In the genomic region with DNA sequence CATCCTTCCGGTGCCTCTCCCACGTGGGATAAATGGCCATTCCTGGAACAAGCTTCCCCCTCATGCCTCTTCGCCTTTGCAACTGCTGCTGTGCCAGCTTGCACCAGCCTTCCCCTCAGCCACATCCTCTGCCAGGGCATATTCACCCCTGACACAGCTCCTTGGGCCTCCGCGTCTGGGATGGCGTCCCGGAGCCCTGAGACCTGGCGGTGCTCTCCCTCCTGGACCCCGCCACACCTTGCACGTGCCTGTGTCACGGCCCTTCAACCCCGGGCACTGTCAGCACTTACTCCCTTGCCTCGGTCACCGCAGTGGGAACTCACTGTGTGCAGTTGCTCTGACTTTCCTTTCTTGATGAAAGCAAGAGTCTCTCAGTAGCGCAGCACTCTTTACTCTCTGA, we compare ENCODE assay signal across 2 cellular contexts.
TF ChIP-seq lines count a peak whose summit lies in the region.

No MANE protein-coding gene starts in this region.

TF ChIP-seq in K562, 482 proteins besides CTCF, POLR2A, EP300 and RAD21:
- TF ChIP-seq GATAD2A (IDR thresholded peaks at IDR 0.05) = no peak
- TF ChIP-seq, protein P1, sequence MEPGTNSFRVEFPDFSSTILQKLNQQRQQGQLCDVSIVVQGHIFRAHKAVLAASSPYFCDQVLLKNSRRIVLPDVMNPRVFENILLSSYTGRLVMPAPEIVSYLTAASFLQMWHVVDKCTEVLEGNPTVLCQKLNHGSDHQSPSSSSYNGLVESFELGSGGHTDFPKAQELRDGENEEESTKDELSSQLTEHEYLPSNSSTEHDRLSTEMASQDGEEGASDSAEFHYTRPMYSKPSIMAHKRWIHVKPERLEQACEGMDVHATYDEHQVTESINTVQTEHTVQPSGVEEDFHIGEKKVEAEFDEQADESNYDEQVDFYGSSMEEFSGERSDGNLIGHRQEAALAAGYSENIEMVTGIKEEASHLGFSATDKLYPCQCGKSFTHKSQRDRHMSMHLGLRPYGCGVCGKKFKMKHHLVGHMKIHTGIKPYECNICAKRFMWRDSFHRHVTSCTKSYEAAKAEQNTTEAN (CRISPR knock-in tag; IDR thresholded peaks at IDR 0.05) = no peak
- TF ChIP-seq, protein P2, sequence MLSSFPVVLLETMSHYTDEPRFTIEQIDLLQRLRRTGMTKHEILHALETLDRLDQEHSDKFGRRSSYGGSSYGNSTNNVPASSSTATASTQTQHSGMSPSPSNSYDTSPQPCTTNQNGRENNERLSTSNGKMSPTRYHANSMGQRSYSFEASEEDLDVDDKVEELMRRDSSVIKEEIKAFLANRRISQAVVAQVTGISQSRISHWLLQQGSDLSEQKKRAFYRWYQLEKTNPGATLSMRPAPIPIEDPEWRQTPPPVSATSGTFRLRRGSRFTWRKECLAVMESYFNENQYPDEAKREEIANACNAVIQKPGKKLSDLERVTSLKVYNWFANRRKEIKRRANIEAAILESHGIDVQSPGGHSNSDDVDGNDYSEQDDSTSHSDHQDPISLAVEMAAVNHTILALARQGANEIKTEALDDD (IDR thresholded peaks at IDR 0.05) = no peak
- TF ChIP-seq POLR2G (IDR thresholded peaks at IDR 0.05; ENCODE audit: low read depth, low read length) = 0 out of 2 replicates have a peak, but pooled peaks have one; percentile 21
- TF ChIP-seq ARHGAP35 (IDR thresholded peaks at IDR 0.05; ENCODE audit: partially characterized antibody) = no peak
- no peak for TF ChIP-seq C11orf30 (IDR thresholded peaks at IDR 0.05; ENCODE audit: low read depth)
TF ChIP-seq in K562: peak in this region for 1.

TF ChIP-seq in GM23338, 12 proteins besides CTCF, POLR2A, EP300 and RAD21:
- TF ChIP-seq EZH2 (IDR thresholded peaks at IDR 0.05; ENCODE audit: low read depth, unreplicated experiment) = no peak
- TF ChIP-seq POLR2AphosphoS5 (IDR thresholded peaks at IDR 0.05; ENCODE audit: low read depth) = no peak
- no peak for TF ChIP-seq JUNB (IDR thresholded peaks at IDR 0.05; ENCODE audit: unreplicated experiment)
- no peak for TF ChIP-seq NANOG (IDR thresholded peaks at IDR 0.05; ENCODE audit: borderline replicate concordance)
- no peak for TF ChIP-seq ZNF114 (CRISPR knock-in tag; IDR thresholded peaks at IDR 0.05)
- TF ChIP-seq CREB1 (CRISPR knock-in tag; IDR thresholded peaks at IDR 0.05; ENCODE audit: low read depth) = no peak
- TF ChIP-seq, protein P3, sequence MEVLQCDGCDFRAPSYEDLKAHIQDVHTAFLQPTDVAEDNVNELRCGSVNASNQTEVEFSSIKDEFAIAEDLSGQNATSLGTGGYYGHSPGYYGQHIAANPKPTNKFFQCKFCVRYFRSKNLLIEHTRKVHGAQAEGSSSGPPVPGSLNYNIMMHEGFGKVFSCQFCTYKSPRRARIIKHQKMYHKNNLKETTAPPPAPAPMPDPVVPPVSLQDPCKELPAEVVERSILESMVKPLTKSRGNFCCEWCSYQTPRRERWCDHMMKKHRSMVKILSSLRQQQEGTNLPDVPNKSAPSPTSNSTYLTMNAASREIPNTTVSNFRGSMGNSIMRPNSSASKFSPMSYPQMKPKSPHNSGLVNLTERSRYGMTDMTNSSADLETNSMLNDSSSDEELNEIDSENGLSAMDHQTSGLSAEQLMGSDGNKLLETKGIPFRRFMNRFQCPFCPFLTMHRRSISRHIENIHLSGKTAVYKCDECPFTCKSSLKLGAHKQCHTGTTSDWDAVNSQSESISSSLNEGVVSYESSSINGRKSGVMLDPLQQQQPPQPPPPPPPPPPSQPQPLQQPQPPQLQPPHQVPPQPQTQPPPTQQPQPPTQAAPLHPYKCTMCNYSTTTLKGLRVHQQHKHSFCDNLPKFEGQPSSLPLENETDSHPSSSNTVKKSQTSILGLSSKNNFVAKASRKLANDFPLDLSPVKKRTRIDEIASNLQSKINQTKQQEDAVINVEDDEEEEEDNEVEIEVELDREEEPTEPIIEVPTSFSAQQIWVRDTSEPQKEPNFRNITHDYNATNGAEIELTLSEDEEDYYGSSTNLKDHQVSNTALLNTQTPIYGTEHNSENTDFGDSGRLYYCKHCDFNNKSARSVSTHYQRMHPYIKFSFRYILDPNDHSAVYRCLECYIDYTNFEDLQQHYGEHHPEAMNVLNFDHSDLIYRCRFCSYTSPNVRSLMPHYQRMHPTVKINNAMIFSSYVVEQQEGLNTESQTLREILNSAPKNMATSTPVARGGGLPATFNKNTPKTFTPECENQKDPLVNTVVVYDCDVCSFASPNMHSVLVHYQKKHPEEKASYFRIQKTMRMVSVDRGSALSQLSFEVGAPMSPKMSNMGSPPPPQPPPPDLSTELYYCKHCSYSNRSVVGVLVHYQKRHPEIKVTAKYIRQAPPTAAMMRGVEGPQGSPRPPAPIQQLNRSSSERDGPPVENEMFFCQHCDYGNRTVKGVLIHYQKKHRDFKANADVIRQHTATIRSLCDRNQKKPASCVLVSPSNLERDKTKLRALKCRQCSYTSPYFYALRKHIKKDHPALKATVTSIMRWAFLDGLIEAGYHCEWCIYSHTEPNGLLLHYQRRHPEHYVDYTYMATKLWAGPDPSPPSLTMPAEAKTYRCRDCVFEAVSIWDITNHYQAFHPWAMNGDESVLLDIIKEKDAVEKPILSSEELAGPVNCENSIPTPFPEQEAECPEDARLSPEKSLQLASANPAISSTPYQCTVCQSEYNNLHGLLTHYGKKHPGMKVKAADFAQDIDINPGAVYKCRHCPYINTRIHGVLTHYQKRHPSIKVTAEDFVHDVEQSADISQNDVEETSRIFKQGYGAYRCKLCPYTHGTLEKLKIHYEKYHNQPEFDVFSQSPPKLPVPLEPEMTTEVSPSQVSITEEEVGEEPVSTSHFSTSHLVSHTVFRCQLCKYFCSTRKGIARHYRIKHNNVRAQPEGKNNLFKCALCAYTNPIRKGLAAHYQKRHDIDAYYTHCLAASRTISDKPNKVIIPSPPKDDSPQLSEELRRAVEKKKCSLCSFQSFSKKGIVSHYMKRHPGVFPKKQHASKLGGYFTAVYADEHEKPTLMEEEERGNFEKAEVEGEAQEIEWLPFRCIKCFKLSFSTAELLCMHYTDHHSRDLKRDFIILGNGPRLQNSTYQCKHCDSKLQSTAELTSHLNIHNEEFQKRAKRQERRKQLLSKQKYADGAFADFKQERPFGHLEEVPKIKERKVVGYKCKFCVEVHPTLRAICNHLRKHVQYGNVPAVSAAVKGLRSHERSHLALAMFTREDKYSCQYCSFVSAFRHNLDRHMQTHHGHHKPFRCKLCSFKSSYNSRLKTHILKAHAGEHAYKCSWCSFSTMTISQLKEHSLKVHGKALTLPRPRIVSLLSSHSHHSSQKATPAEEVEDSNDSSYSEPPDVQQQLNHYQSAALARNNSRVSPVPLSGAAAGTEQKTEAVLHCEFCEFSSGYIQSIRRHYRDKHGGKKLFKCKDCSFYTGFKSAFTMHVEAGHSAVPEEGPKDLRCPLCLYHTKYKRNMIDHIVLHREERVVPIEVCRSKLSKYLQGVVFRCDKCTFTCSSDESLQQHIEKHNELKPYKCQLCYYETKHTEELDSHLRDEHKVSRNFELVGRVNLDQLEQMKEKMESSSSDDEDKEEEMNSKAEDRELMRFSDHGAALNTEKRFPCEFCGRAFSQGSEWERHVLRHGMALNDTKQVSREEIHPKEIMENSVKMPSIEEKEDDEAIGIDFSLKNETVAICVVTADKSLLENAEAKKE (CRISPR knock-in tag; IDR thresholded peaks at IDR 0.05) = no peak
- no peak for TF ChIP-seq STAT1 (IDR thresholded peaks at IDR 0.05; ENCODE audit: unreplicated experiment)
- no peak for TF ChIP-seq EZH2phosphoT487 (IDR thresholded peaks at IDR 0.05; ENCODE audit: unreplicated experiment)
- no peak for TF ChIP-seq ZNF331 (CRISPR knock-in tag; IDR thresholded peaks at IDR 0.05; ENCODE audit: low read depth)
- TF ChIP-seq, protein P4, sequence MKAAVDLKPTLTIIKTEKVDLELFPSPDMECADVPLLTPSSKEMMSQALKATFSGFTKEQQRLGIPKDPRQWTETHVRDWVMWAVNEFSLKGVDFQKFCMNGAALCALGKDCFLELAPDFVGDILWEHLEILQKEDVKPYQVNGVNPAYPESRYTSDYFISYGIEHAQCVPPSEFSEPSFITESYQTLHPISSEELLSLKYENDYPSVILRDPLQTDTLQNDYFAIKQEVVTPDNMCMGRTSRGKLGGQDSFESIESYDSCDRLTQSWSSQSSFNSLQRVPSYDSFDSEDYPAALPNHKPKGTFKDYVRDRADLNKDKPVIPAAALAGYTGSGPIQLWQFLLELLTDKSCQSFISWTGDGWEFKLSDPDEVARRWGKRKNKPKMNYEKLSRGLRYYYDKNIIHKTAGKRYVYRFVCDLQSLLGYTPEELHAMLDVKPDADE (IDR thresholded peaks at IDR 0.05) = no peak
- TF ChIP-seq, protein P5, sequence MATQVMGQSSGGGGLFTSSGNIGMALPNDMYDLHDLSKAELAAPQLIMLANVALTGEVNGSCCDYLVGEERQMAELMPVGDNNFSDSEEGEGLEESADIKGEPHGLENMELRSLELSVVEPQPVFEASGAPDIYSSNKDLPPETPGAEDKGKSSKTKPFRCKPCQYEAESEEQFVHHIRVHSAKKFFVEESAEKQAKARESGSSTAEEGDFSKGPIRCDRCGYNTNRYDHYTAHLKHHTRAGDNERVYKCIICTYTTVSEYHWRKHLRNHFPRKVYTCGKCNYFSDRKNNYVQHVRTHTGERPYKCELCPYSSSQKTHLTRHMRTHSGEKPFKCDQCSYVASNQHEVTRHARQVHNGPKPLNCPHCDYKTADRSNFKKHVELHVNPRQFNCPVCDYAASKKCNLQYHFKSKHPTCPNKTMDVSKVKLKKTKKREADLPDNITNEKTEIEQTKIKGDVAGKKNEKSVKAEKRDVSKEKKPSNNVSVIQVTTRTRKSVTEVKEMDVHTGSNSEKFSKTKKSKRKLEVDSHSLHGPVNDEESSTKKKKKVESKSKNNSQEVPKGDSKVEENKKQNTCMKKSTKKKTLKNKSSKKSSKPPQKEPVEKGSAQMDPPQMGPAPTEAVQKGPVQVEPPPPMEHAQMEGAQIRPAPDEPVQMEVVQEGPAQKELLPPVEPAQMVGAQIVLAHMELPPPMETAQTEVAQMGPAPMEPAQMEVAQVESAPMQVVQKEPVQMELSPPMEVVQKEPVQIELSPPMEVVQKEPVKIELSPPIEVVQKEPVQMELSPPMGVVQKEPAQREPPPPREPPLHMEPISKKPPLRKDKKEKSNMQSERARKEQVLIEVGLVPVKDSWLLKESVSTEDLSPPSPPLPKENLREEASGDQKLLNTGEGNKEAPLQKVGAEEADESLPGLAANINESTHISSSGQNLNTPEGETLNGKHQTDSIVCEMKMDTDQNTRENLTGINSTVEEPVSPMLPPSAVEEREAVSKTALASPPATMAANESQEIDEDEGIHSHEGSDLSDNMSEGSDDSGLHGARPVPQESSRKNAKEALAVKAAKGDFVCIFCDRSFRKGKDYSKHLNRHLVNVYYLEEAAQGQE (IDR thresholded peaks at IDR 0.05; ENCODE audit: unreplicated experiment) = no peak
